ENCODE assay signal across 10 cellular contexts in the genomic region with DNA sequence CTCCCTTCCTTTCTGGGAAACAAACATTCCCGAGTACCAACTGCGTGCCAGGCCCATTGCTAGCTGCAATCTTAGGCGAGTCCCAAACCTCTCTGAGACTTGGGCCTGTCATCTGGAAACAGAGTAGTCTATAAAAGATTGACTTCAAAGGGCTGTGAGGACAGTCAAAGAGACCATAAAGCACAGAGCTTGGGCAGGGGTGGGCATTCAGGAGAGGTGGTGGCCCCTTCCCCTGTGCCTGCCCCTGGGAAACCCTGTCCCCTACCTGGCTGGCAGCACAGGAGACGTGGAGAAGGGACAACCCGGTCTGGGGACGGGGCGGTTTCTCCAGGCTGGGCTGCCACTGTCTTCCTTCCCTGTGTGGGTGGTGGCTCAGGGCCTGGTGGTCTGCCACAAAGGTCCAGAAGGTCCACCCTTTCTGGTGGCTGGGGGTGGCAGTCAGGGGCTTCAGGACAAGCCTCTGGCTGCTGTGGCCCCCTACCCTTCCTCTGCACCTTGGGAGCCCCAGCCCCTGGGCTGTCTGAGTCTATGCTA. TPM values are rescaled to one million over a fixed set of nuclear protein-coding genes. Genes with fewer than 3 reads are reported as not detected.
A peak's percentile ranks its signal among the peaks of the same experiment; 100 is the strongest.
DNase-seq lines count a peak whose midpoint lies in the region; ATAC-seq and TF ChIP-seq lines count a peak whose summit lies in the region.
"Had no signal": no experiment of that assay in that cellular context is flagged by ENCODE, and none has a peak within 500 bp of the region (broad histone marks: within the 10 kb centered on the region; RNA-seq: fewer than 3 reads in every experiment).

No MANE protein-coding gene starts in this region.

- ATAC-seq in activated naive CD8-positive, alpha-beta T cell treated with anti-CD3 and anti-CD28 coated beads, Interleukin-2, amount 50 U/mL, for 24 hours, result no peak
- ATAC-seq in stimulated activated effector memory CD8-positive, alpha-beta T cell treated with anti-CD3 and anti-CD28 coated beads, Interleukin-12 subunit alpha, Interleukin-12 subunit beta, amount 100 ng/mL, for 72 hours, result peak; percentile 1

- peak overlapping the region; percentile 73 for H3K27ac ChIP-seq in HL-60 (replicated peaks)

- H3K36me3 Mint-ChIP-seq in activated CD4-positive, alpha-beta T cell treated with anti-CD3 and anti-CD28 coated beads, Interleukin-2, amount 10 ng/mL, durations not matched to agents 24 days and 14 days (ENCODE audit: low read depth), result no peaks in the 10 kb centered on the region
- peaks cover 5% of the 10 kb centered on the region for H3K36me3 Mint-ChIP-seq in activated naive CD8-positive, alpha-beta T cell treated with anti-CD3 and anti-CD28 coated beads, Interleukin-2, amount 50 U/mL, for 24 hours (ENCODE audit: low read depth)
- H3K36me3 Mint-ChIP-seq in stimulated activated effector memory CD8-positive, alpha-beta T cell treated with anti-CD3 and anti-CD28 coated beads, Interleukin-12 subunit alpha, Interleukin-12 subunit beta, amount 100 ng/mL, for 72 hours, result peaks cover 14% of the 10 kb centered on the region
- no peaks in the 10 kb centered on the region for H3K36me3 Mint-ChIP-seq in chondrocyte (ENCODE audit: low read depth)

- intact Hi-C loops in activated CD4-positive, alpha-beta T cell treated with anti-CD3 and anti-CD28 coated beads, Interleukin-2, amount 10 ng/mL, durations not matched to agents 24 days and 14 days (cut with micrococcal nuclease), result loop anchor here (1.0 kb wide), 1 partner anchor 32 kb away; no protein-coding TSS in a partner anchor

- H3K27me3 ChIP-seq in HL-60 (ENCODE audit: insufficient read depth, poor library complexity, severe bottlenecking), result no peaks in the 10 kb centered on the region

- H3K4me3 Mint-ChIP-seq in activated CD4-positive, alpha-beta T cell treated with anti-CD3 and anti-CD28 coated beads, Interleukin-2, amount 10 ng/mL, durations not matched to agents 24 days and 14 days, result peak overlapping the region; percentile 72
- peak overlapping the region; percentile 70 for H3K4me3 Mint-ChIP-seq in activated naive CD8-positive, alpha-beta T cell treated with anti-CD3 and anti-CD28 coated beads, Interleukin-2, amount 50 U/mL, for 24 hours
- H3K4me3 Mint-ChIP-seq in stimulated activated effector memory CD8-positive, alpha-beta T cell treated with anti-CD3 and anti-CD28 coated beads, Interleukin-12 subunit alpha, Interleukin-12 subunit beta, amount 100 ng/mL, for 72 hours, result peak overlapping the region; percentile 73
- H3K4me3 Mint-ChIP-seq in chondrocyte (ENCODE audit: unreplicated experiment), result no peak overlapping the region

- TF ChIP-seq CTCF in HL-60 (IDR thresholded peaks at IDR 0.05; ENCODE audit: insufficient read depth, low read length) (no peak), chondrocyte (IDR thresholded peaks at IDR 0.05) (no peak)

- H3K4me3 ChIP-seq in HL-60 (replicated peaks; ENCODE audit: insufficient read depth, low read length), result no peak overlapping the region

- peaks cover 41% of the 10 kb centered on the region for H3K4me1 Mint-ChIP-seq in activated CD4-positive, alpha-beta T cell treated with anti-CD3 and anti-CD28 coated beads, Interleukin-2, amount 10 ng/mL, durations not matched to agents 24 days and 14 days
- H3K4me1 Mint-ChIP-seq in activated naive CD8-positive, alpha-beta T cell treated with anti-CD3 and anti-CD28 coated beads, Interleukin-2, amount 50 U/mL, for 24 hours, result peaks cover 73% of the 10 kb centered on the region
- H3K4me1 Mint-ChIP-seq in stimulated activated effector memory CD8-positive, alpha-beta T cell treated with anti-CD3 and anti-CD28 coated beads, Interleukin-12 subunit alpha, Interleukin-12 subunit beta, amount 100 ng/mL, for 72 hours, result peaks cover 78% of the 10 kb centered on the region
- H3K4me1 Mint-ChIP-seq in chondrocyte (ENCODE audit: low read depth), result peaks cover 49% of the 10 kb centered on the region

- peak; percentile 75 for DNase-seq in activated CD4-positive, alpha-beta T cell treated with anti-CD3 and anti-CD28 coated beads, Interleukin-2, amount 10 ng/mL, durations not matched to agents 24 days and 14 days
- no peak for DNase-seq in activated CD4-positive, alpha-beta T cell treated with anti-CD3 and anti-CD28 coated beads for 1 hour
- DNase-seq in HL-60 (ENCODE audit: low read depth in 1 of 2, low spot score in 1 of 2) (no peak), MV-4-11 (lab: John Stamatoyannopoulos, UW) (no peak), chondrocyte (ENCODE audit: low spot score) (no peak), NCI-H1048 (lab: John Stamatoyannopoulos, UW) (no peak)
- DNase-seq in activated naive CD8-positive, alpha-beta T cell treated with anti-CD3 and anti-CD28 coated beads, Interleukin-2, amount 50 U/mL, for 24 hours, result no peak
- DNase-seq in stimulated activated effector memory CD8-positive, alpha-beta T cell treated with anti-CD3 and anti-CD28 coated beads, Interleukin-12 subunit alpha, Interleukin-12 subunit beta, amount 100 ng/mL, for 72 hours (ENCODE audit: low spot score in 2 of 2), result peak in 1 of 2 donors; percentile 61
- DNase-seq: foreskin melanocyte, Karpas-422 had no signal

- H3K9me3 Mint-ChIP-seq in activated CD4-positive, alpha-beta T cell treated with anti-CD3 and anti-CD28 coated beads, Interleukin-2, amount 10 ng/mL, durations not matched to agents 24 days and 14 days, result no peaks in the 10 kb centered on the region
- H3K9me3 Mint-ChIP-seq in activated naive CD8-positive, alpha-beta T cell treated with anti-CD3 and anti-CD28 coated beads, Interleukin-2, amount 50 U/mL, for 24 hours, result no peaks in the 10 kb centered on the region
- no peaks in the 10 kb centered on the region for H3K9me3 Mint-ChIP-seq in stimulated activated effector memory CD8-positive, alpha-beta T cell treated with anti-CD3 and anti-CD28 coated beads, Interleukin-12 subunit alpha, Interleukin-12 subunit beta, amount 100 ng/mL, for 72 hours
- H3K9me3 Mint-ChIP-seq in chondrocyte (ENCODE audit: low read depth), result no peaks in the 10 kb centered on the region

- peak overlapping the region; percentile 93 for H3K27ac Mint-ChIP-seq in activated CD4-positive, alpha-beta T cell treated with anti-CD3 and anti-CD28 coated beads, Interleukin-2, amount 10 ng/mL, durations not matched to agents 24 days and 14 days
- H3K27ac Mint-ChIP-seq in activated naive CD8-positive, alpha-beta T cell treated with anti-CD3 and anti-CD28 coated beads, Interleukin-2, amount 50 U/mL, for 24 hours, result peak overlapping the region; percentile 95
- H3K27ac Mint-ChIP-seq in stimulated activated effector memory CD8-positive, alpha-beta T cell treated with anti-CD3 and anti-CD28 coated beads, Interleukin-12 subunit alpha, Interleukin-12 subunit beta, amount 100 ng/mL, for 72 hours, result peak overlapping the region; percentile 95
- H3K27ac Mint-ChIP-seq in chondrocyte (ENCODE audit: unreplicated experiment), result no peak overlapping the region

- peaks cover 5% of the 10 kb centered on the region for H3K27me3 Mint-ChIP-seq in activated CD4-positive, alpha-beta T cell treated with anti-CD3 and anti-CD28 coated beads, Interleukin-2, amount 10 ng/mL, durations not matched to agents 24 days and 14 days
- H3K27me3 Mint-ChIP-seq in activated naive CD8-positive, alpha-beta T cell treated with anti-CD3 and anti-CD28 coated beads, Interleukin-2, amount 50 U/mL, for 24 hours, result peaks cover 2% of the 10 kb centered on the region
- no peaks in the 10 kb centered on the region for H3K27me3 Mint-ChIP-seq in chondrocyte (ENCODE audit: low read depth)

RNA-seq across cellular contexts. Expression of a gene that starts 33.9 kb away (rescaled TPM):
- total RNA-seq in activated CD4-positive, alpha-beta T cell treated with anti-CD3 and anti-CD28 coated beads, Interleukin-2, amount 10 ng/mL, durations not matched to agents 24 days and 14 days, result 73.2 and 80.6 TPM in 2 replicates
- 93.0 to 163 TPM (median 156 TPM) in 3 replicates for total RNA-seq in chondrocyte
